ENCODE assay signal across 18 cellular contexts in the genomic region with DNA sequence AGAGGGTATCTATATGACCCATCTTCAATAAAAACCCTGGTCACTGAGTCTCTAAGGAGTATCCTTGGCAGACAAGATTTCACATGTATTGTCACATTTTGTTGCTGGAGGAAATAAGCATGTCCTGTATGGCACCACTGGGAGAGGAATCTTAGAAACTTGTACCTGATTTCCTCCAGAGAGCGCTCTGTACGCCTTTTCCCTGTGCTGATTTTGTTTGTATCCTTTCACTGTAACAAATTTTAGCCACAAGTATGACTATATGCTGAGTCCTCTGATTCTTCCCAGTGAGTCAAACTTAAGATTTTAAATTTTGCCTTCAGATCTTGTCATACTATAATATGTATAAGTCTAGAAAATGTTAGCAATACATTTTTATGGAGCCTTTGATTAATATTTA.
DNase-seq lines count a peak whose midpoint lies in the region; ATAC-seq, FAIRE-seq and TF ChIP-seq lines count a peak whose summit lies in the region.
"Had no signal": no experiment of that assay in that cellular context is flagged by ENCODE, and none has a peak within 500 bp of the region (broad histone marks: within the 10 kb centered on the region; RNA-seq: fewer than 3 reads in every experiment).

No MANE protein-coding gene starts in this region.

- H3K27me3 ChIP-seq in bronchial epithelial cell (ENCODE audit: control insufficient read depth, insufficient read depth, low read length) (no peaks in the 10 kb centered on the region), keratinocyte (ENCODE audit: control insufficient read depth, extremely low read depth, insufficient read depth, low read length) (no peaks in the 10 kb centered on the region)
- H3K27me3 ChIP-seq: sigmoid colon, upper lobe of right lung had no signal

- TF ChIP-seq CTCF in AG09309 (IDR thresholded peaks at IDR 0.05; ENCODE audit: control insufficient read depth, insufficient read depth, low read depth, low read length, missing control alignments) (peak; percentile 3), bronchial epithelial cell (IDR thresholded peaks at IDR 0.05; ENCODE audit: insufficient read depth, low read length, severe bottlenecking) (peak; percentile 6), keratinocyte (optimal IDR thresholded peaks at IDR 0.05 in 1 of 3, IDR thresholded peaks at IDR 0.05 in 1 of 3, conservative IDR thresholded peaks at IDR 0.05 in 1 of 3; ENCODE audit: extremely low read depth in 1 of 3, insufficient read depth in 2 of 3, low read length in 3 of 3) (peak; percentile 7 to 25 (median 17))

- H3K4me3 ChIP-seq in AG09309 (ENCODE audit: control insufficient read depth, low read depth, low read length) (no peak overlapping the region), bronchial epithelial cell (ENCODE audit: low read depth, low read length) (no peak overlapping the region), keratinocyte (ENCODE audit: control insufficient read depth in 2 of 3, extremely low read depth in 1 of 3, insufficient read depth in 2 of 3, low read depth in 1 of 3, low read length in 3 of 3) (no peak overlapping the region)
- H3K4me3 ChIP-seq: lung, sigmoid colon, upper lobe of right lung had no signal

- H3K27ac ChIP-seq in keratinocyte (ENCODE audit: control insufficient read depth, insufficient read depth, low read length): no peak overlapping the region
- H3K27ac ChIP-seq: sigmoid colon, upper lobe of right lung had no signal

- FAIRE-seq in bronchial epithelial cell (lab: Jason Lieb, UNC): no peak
- no peak for FAIRE-seq in keratinocyte (lab: Jason Lieb, UNC)

- no peak for DNase-seq in AG09309 (ENCODE audit: low read depth)
- DNase-seq in HCEC 1CT: peak; percentile 15
- DNase-seq in bronchial epithelial cell (ENCODE audit: low read depth): peak; percentile 59
- DNase-seq in keratinocyte (ENCODE audit: low read depth, low spot score): no peak
- DNase-seq in stimulated activated CD4-positive, alpha-beta T cell treated with anti-CD3 and anti-CD28 coated beads, Interleukin-4, amount 100 ng/mL, for 4 hours: no peak
- DNase-seq in NCI-H748 (lab: John Stamatoyannopoulos, UW; ENCODE audit: unreplicated experiment): no peak
- no peak for DNase-seq in NCI-H446 treated with DMSO at 0.1 percent for 48 hours (lab: John Stamatoyannopoulos, UW)
- DNase-seq: activated CD4-positive, alpha-beta memory T cell treated with anti-CD3 and anti-CD28 coated beads, Interleukin-2, amount 10 ng/mL, durations not matched to agents 7 days and 5 days; AML-193; aorta; GOT3; NCI-H1048; NCI-H2171; sigmoid colon; stimulated activated CD4-positive, alpha-beta T cell treated with anti-CD3 and anti-CD28 coated beads, Interleukin-4, amount 100 ng/mL, for 24 hours; upper lobe of right lung had no signal

- dilution Hi-C loops in keratinocyte (cut with MboI; ENCODE audit: extremely low pct_ligation_motif_present, low sequenced_read_pairs): no loop called here

- no peaks in the 10 kb centered on the region for H3K9me1 ChIP-seq in keratinocyte (ENCODE audit: control insufficient read depth, extremely low read depth, insufficient read depth, low read length)

- no peak overlapping the region for H3K4me2 ChIP-seq in keratinocyte (ENCODE audit: control insufficient read depth, extremely low read depth, insufficient read depth, low read depth, low read length)

- no peak for ATAC-seq in GM21390 (IDR thresholded peaks at IDR 0.05; ENCODE audit: unreplicated experiment)
- ATAC-seq: upper lobe of right lung had no signal

- no peaks in the 10 kb centered on the region for H3K4me1 ChIP-seq in keratinocyte (ENCODE audit: control insufficient read depth, extremely low read depth, insufficient read depth, low read length)
- H3K4me1 ChIP-seq: sigmoid colon, upper lobe of right lung had no signal

- no peaks in the 10 kb centered on the region for H3K9me3 ChIP-seq in keratinocyte (ENCODE audit: control insufficient read depth, low read depth, low read length)
- H3K9me3 ChIP-seq: sigmoid colon, upper lobe of right lung had no signal

- H3K36me3 ChIP-seq in bronchial epithelial cell (ENCODE audit: control insufficient read depth, insufficient read depth, low read length) (no peaks in the 10 kb centered on the region), keratinocyte (ENCODE audit: control insufficient read depth in 2 of 2, extremely low read depth in 1 of 2, insufficient read depth in 2 of 2, low read length in 2 of 2) (no peaks in the 10 kb centered on the region)
- H3K36me3 ChIP-seq: sigmoid colon, upper lobe of right lung had no signal

- H3K79me2 ChIP-seq in keratinocyte (ENCODE audit: control insufficient read depth, insufficient read depth, low read length): no peaks in the 10 kb centered on the region

- no peak overlapping the region for H2AFZ ChIP-seq in keratinocyte (ENCODE audit: control insufficient read depth, low read length)

- no peak overlapping the region for H3K9ac ChIP-seq in keratinocyte (ENCODE audit: control insufficient read depth, extremely low read depth, insufficient read depth, low read length)

- H4K20me1 ChIP-seq in keratinocyte (ENCODE audit: control insufficient read depth, extremely low read depth, insufficient read depth, low read length): no peaks in the 10 kb centered on the region

Comparison
In these comparisons a context has a peak if more than half of its experiments do, and no peak if none do; other contexts are left out.
1. DNase-seq: peak in HCEC 1CT (single experiment) and bronchial epithelial cell (single experiment); none in AG09309 (single experiment), keratinocyte (single experiment), stimulated activated CD4-positive, alpha-beta T cell treated with anti-CD3 and anti-CD28 coated beads, Interleukin-4, amount 100 ng/mL, for 4 hours (0 of 2), NCI-H748 (single experiment) and NCI-H446 treated with DMSO at 0.1 percent for 48 hours (single experiment).
2. Peak in every context shown above with its lines, with median percentiles within 50 percentile points of each other: CTCF ChIP-seq.